In genomic region chr9:78118742-78119473, GRCh38 we compare ENCODE assay signal across 7 cellular contexts.
A peak's percentile ranks its signal among the peaks of the same experiment; 100 is the strongest.
DNase-seq lines count a peak whose midpoint lies in the region; ATAC-seq and TF ChIP-seq lines count a peak whose summit lies in the region.

No MANE protein-coding gene starts in this region.

- POLR2A ChIA-PET in OCI-LY7 (lab: Charles Lee), result interaction anchor here (0.5 to 1.7 kb wide), 4 partner anchors 13 to 270 kb away, joined by 3 to 5 read pairs (median 4); no protein-coding TSS in a partner anchor

- DNase-seq in OCI-LY7 (ENCODE audit: low spot score), result peak; percentile 21
- peak; percentile 72 for DNase-seq in iris pigment epithelial cell (ENCODE audit: low read depth)
- no peak for DNase-seq in KG1 (lab: John Stamatoyannopoulos, UW)
- no peak for DNase-seq in suprapubic skin (ENCODE audit: low spot score in 2 of 2)
- no peak for DNase-seq in DMS 273 (lab: John Stamatoyannopoulos, UW; ENCODE audit: unreplicated experiment)

- peak overlapping the region; percentile 40; the same call in 1 of the 2 replicates for H2AFZ ChIP-seq in OCI-LY7 (ENCODE audit: low read length)

- no peaks in the 10 kb centered on the region for H4K20me1 ChIP-seq in OCI-LY7 (ENCODE audit: insufficient read depth, low read length)

- TF ChIP-seq CTCF in OCI-LY7 (conservative IDR thresholded peaks at IDR 0.05; ENCODE audit: low read length), result no peak
- TF ChIP-seq CTCF in suprapubic skin (IDR thresholded peaks at IDR 0.05), result no peak

- no TSS peak for BruUV-seq in OCI-LY7 (replicated peaks; lab: Mats Ljungman, UMichigan)

- H3K4me1 ChIP-seq in OCI-LY7 (ENCODE audit: insufficient read depth, low read length, poor library complexity, severe bottlenecking), result peaks cover 16% of the 10 kb centered on the region
- no peaks in the 10 kb centered on the region for H3K4me1 ChIP-seq in suprapubic skin

- H3K9me2 ChIP-seq in OCI-LY7 (ENCODE audit: insufficient read depth, low read length), result no peaks in the 10 kb centered on the region

- no peaks in the 10 kb centered on the region for H3K79me2 ChIP-seq in OCI-LY7 (ENCODE audit: insufficient read depth, low read depth, low read length)

- no peak overlapping the region for H3K27ac ChIP-seq in OCI-LY7 (ENCODE audit: low read depth, low read length, poor library complexity, severe bottlenecking)
- no peak overlapping the region for H3K27ac ChIP-seq in suprapubic skin

- H3K36me3 ChIP-seq in OCI-LY7 (ENCODE audit: insufficient read depth, low read length) (no peaks in the 10 kb centered on the region), suprapubic skin (no peaks in the 10 kb centered on the region)

- no peaks in the 10 kb centered on the region for H3K9me3 ChIP-seq in OCI-LY7 (ENCODE audit: low read length)
- no peaks in the 10 kb centered on the region for H3K9me3 ChIP-seq in suprapubic skin

- ATAC-seq in GM18519 (IDR thresholded peaks at IDR 0.05; ENCODE audit: low FRiP score, unreplicated experiment) (peak; percentile 95), HG02759 (IDR thresholded peaks at IDR 0.05; ENCODE audit: unreplicated experiment) (peak; percentile 87)

- no peak for TF ChIP-seq EP300 in suprapubic skin (IDR thresholded peaks at IDR 0.05)

- intact Hi-C loops in OCI-LY7 (cut with micrococcal nuclease; ENCODE audit: unreplicated experiment), result loop anchor here (10.0 kb wide), 1 partner anchor 246 kb away; no protein-coding TSS in a partner anchor

- TF ChIP-seq POLR2A in suprapubic skin (IDR thresholded peaks at IDR 0.05), result no peak

- H3K4me3 ChIP-seq in OCI-LY7 (ENCODE audit: low read depth, low read length, poor library complexity, severe bottlenecking), result no peak overlapping the region
- H3K4me3 ChIP-seq in suprapubic skin, result no peak overlapping the region

- no peak overlapping the region for H3K4me2 ChIP-seq in OCI-LY7 (ENCODE audit: low read length)

- CTCF ChIA-PET in OCI-LY7 (lab: Charles Lee; ENCODE audit: unreplicated experiment), result no interaction called here

- 36% methylated on average over 2 of the region's 2 CpGs for WGBS in suprapubic skin

- H3K27me3 ChIP-seq in suprapubic skin, result no peaks in the 10 kb centered on the region

Comparison
In these comparisons a context has a peak if more than half of its experiments do, and no peak if none do; other contexts are left out.
1. DNase-seq: peak in OCI-LY7 (single experiment) and iris pigment epithelial cell (single experiment); none in KG1 (single experiment), suprapubic skin (0 of 2) and DMS 273 (single experiment).